Comparison of ENCODE assay signal across 25 cellular contexts in the genomic region with DNA sequence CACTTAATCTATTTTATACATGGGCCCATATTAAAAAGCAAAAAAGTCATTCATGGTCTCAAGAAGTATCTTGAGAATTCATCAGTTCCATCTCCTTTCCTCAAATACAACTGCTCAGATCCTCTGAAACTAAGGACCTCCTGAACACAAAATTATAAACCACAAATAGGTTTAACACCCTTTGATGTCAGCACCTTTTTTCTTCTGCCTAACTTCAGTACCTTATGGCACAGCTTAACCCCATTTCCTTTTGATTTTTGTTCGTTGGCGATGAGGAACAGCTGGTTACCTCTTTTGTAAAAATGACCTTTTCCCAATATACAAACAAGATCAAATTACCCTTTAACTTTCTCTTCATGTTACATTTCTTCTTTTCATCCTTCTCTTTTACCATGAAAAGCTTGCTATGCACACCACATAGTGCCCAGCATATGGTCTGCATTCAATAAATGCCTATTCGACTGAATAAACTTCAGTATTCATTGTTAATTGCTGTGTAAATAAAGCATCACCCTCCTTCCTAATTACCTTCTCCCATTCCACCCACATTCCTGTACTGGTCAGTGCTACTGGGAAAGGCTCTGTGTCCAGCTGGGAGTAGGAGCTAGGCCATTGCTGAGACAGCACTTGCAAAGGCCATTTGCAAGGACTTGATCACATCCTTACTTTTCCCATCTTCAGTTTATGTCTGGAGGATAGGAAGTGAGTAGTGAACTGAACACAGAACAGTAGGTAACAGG.
DNase-seq lines count a peak whose midpoint lies in the region; ATAC-seq and TF ChIP-seq lines count a peak whose summit lies in the region.
"Had no signal": no experiment of that assay in that cellular context is flagged by ENCODE, and none has a peak within 500 bp of the region (broad histone marks: within the 10 kb centered on the region; RNA-seq: fewer than 3 reads in every experiment).

No MANE protein-coding gene starts in this region.

- WGBS in mammary epithelial cell (ENCODE audit: low coverage, missing lambda C conversion rate): 88% methylated on average over 3 of the region's 3 CpGs

- dilution Hi-C loops in mammary epithelial cell (cut with HindIII; ENCODE audit: low sequenced_read_pairs): loop anchor here (5.0 kb wide), 1 partner anchor 33 kb away; no protein-coding TSS in a partner anchor

- H2AFZ ChIP-seq in Loucy (ENCODE audit: low read length) (no peak overlapping the region), mammary epithelial cell (ENCODE audit: low read depth, low read length) (no peak overlapping the region)

- no peaks in the 10 kb centered on the region for H3K9me3 ChIP-seq in Loucy (ENCODE audit: insufficient read depth, low read depth, low read length)
- H3K9me3 ChIP-seq in mammary epithelial cell (replicated peaks; ENCODE audit: insufficient read depth, low read length): no peaks in the 10 kb centered on the region
- H3K9me3 ChIP-seq: Caco-2, psoas muscle had no signal

- H4K20me1 ChIP-seq in Loucy (ENCODE audit: insufficient read depth, low read length, poor library complexity, severe bottlenecking): no peaks in the 10 kb centered on the region
- H4K20me1 ChIP-seq in mammary epithelial cell (ENCODE audit: insufficient read depth, low read length): no peaks in the 10 kb centered on the region

- no peaks in the 10 kb centered on the region for H3K36me3 Mint-ChIP-seq in nephron (ENCODE audit: low read depth)
- H3K36me3 Mint-ChIP-seq in natural killer cell treated with Interleukin-12 subunit alpha and Interleukin-12 subunit beta and Interleukin-15 and Interleukin-18, amount 100 ng/mL, for 72 hours: no peaks in the 10 kb centered on the region
- H3K36me3 Mint-ChIP-seq: activated CD4-positive, alpha-beta memory T cell treated with anti-CD3 and anti-CD28 coated beads for 36 hours; memory B cell had no signal

- CTCF ChIA-PET in mammary epithelial cell (lab: Charles Lee; ENCODE audit: low non-redundant PET): no interaction called here

- TF ChIP-seq CTCF in Loucy (conservative IDR thresholded peaks at IDR 0.05; ENCODE audit: low read length) (no peak), mammary epithelial cell (conservative IDR thresholded peaks at IDR 0.05 in 1 of 2, IDR thresholded peaks at IDR 0.05 in 1 of 2; ENCODE audit: extremely low read depth in 1 of 2, insufficient read depth in 1 of 2, low read depth in 1 of 2, low read length in 2 of 2) (no peak), nephron (IDR thresholded peaks at IDR 0.05; ENCODE audit: unreplicated experiment in 3 of 3) (no peak)

- no peaks in the 10 kb centered on the region for H3K9me3 Mint-ChIP-seq in nephron
- no peaks in the 10 kb centered on the region for H3K9me3 Mint-ChIP-seq in natural killer cell treated with Interleukin-12 subunit alpha and Interleukin-12 subunit beta and Interleukin-15 and Interleukin-18, amount 100 ng/mL, for 72 hours
- H3K9me3 Mint-ChIP-seq: activated CD4-positive, alpha-beta memory T cell treated with anti-CD3 and anti-CD28 coated beads for 36 hours; memory B cell; nephron progenitor cell had no signal

- peak overlapping the region; percentile 2 for H3K4me3 ChIP-seq in Loucy (ENCODE audit: low read length, poor library complexity, severe bottlenecking)
- H3K4me3 ChIP-seq in mammary epithelial cell (replicated peaks in 1 of 3; ENCODE audit: insufficient read depth in 1 of 3, low read depth in 2 of 3, low read length in 3 of 3): no peak overlapping the region
- H3K4me3 ChIP-seq: psoas muscle had no signal

- peak overlapping the region; percentile 42 to 93 (median 84) for H3K27ac Mint-ChIP-seq in nephron
- no peak overlapping the region for H3K27ac Mint-ChIP-seq in natural killer cell treated with Interleukin-12 subunit alpha and Interleukin-12 subunit beta and Interleukin-15 and Interleukin-18, amount 100 ng/mL, for 72 hours
- H3K27ac Mint-ChIP-seq: activated CD4-positive, alpha-beta memory T cell treated with anti-CD3 and anti-CD28 coated beads for 36 hours; B cell; memory B cell; nephron progenitor cell had no signal

- H3K27me3 ChIP-seq in Loucy (ENCODE audit: insufficient read depth, low read length, poor library complexity, severe bottlenecking) (no peaks in the 10 kb centered on the region), mammary epithelial cell (ENCODE audit: insufficient read depth, low read length) (no peaks in the 10 kb centered on the region)

- no peaks in the 10 kb centered on the region; the same call in 1 of the 2 replicates for H3F3A ChIP-seq in Loucy (ENCODE audit: low read depth)

- H3K4me3 Mint-ChIP-seq in nephron: no peak overlapping the region
- no peak overlapping the region for H3K4me3 Mint-ChIP-seq in natural killer cell treated with Interleukin-12 subunit alpha and Interleukin-12 subunit beta and Interleukin-15 and Interleukin-18, amount 100 ng/mL, for 72 hours
- H3K4me3 Mint-ChIP-seq: activated CD4-positive, alpha-beta memory T cell treated with anti-CD3 and anti-CD28 coated beads for 36 hours; B cell; memory B cell; nephron progenitor cell had no signal

- no TSS peak for BruUV-seq in mammary epithelial cell (replicated peaks; lab: Mats Ljungman, UMichigan)

- H3K36me3 ChIP-seq in Loucy (ENCODE audit: insufficient read depth, low read length) (no peaks in the 10 kb centered on the region), mammary epithelial cell (ENCODE audit: insufficient read depth, low read length) (no peaks in the 10 kb centered on the region)

- intact Hi-C loops in mammary epithelial cell (cut with micrococcal nuclease): no loop called here

- H3K27ac ChIP-seq in mammary epithelial cell (ENCODE audit: insufficient read depth, low read depth, low read length): peak overlapping the region; percentile 57
- H3K27ac ChIP-seq: psoas muscle had no signal

- peaks cover 48% of the 10 kb centered on the region for H3K4me1 ChIP-seq in Loucy (ENCODE audit: insufficient read depth, low read length, poor library complexity, severe bottlenecking)
- peaks cover 37% of the 10 kb centered on the region for H3K4me1 ChIP-seq in mammary epithelial cell (ENCODE audit: insufficient read depth, low read length)

- H3K9ac ChIP-seq in Loucy (ENCODE audit: low read depth, low read length, poor library complexity, severe bottlenecking): peak overlapping the region; percentile 35
- no peak overlapping the region for H3K9ac ChIP-seq in mammary epithelial cell (ENCODE audit: insufficient read depth, low read length)
- H3K9ac ChIP-seq: SK-N-SH had no signal

- DNase-seq in DMS153 (lab: John Stamatoyannopoulos, UW): peak; percentile 60
- DNase-seq in DMS153 treated with DMSO at 0.1 percent for 48 hours (lab: John Stamatoyannopoulos, UW; ENCODE audit: unreplicated experiment): no peak
- no peak for DNase-seq in mammary epithelial cell
- DNase-seq in GDM1 (lab: John Stamatoyannopoulos, UW): no peak
- no peak for DNase-seq in putamen (ENCODE audit: low spot score)
- DNase-seq in natural killer cell treated with Interleukin-12 subunit alpha and Interleukin-12 subunit beta and Interleukin-15 and Interleukin-18, amount 100 ng/mL, for 72 hours (ENCODE audit: low spot score): no peak
- DNase-seq: 8988T; activated CD4-positive, alpha-beta memory T cell treated with anti-CD3 and anti-CD28 coated beads for 36 hours; activated CD4-positive, CD25-positive, alpha-beta regulatory T cell; amniotic stem cell; Caco-2; caudate nucleus; GF-D8; kidney; NCI-H1436; nephron progenitor cell; NK-92 treated with Interleukin-12 subunit alpha and Interleukin-12 subunit beta, amount 100 ng/mL, for 24 hours; psoas muscle; SK-N-SH; stimulated activated CD4-positive, alpha-beta T cell treated with anti-CD3 and anti-CD28 coated beads, Interleukin-4, amount 100 ng/mL, for 24 hours; T-helper 9 cell had no signal

- peak overlapping the region; percentile 47 for H3K4me2 ChIP-seq in Loucy (ENCODE audit: low read depth, low read length, poor library complexity, severe bottlenecking)
- H3K4me2 ChIP-seq in mammary epithelial cell (ENCODE audit: insufficient read depth, low read depth, low read length): peak overlapping the region; percentile 50
- H3K4me2 ChIP-seq: SK-N-SH had no signal

- H3K4me1 Mint-ChIP-seq in nephron: peaks cover 45% of the 10 kb centered on the region
- H3K4me1 Mint-ChIP-seq in natural killer cell treated with Interleukin-12 subunit alpha and Interleukin-12 subunit beta and Interleukin-15 and Interleukin-18, amount 100 ng/mL, for 72 hours (ENCODE audit: low read depth in 2 of 2): peaks cover 20 to 22% of the 10 kb centered on the region in 2 donors
- H3K4me1 Mint-ChIP-seq: B cell, memory B cell had no signal

- in situ Hi-C loops in mammary epithelial cell (cut with MboI; ENCODE audit: low sequenced_read_pairs in 2 of 2): no loop called here

- no peak for ATAC-seq in natural killer cell treated with Interleukin-12 subunit alpha and Interleukin-12 subunit beta and Interleukin-15 and Interleukin-18, amount 100 ng/mL, for 72 hours
- ATAC-seq: psoas muscle had no signal

- H3K27me3 Mint-ChIP-seq in nephron (ENCODE audit: low read depth): no peaks in the 10 kb centered on the region
- peaks cover 7 to 12% of the 10 kb centered on the region in 2 donors for H3K27me3 Mint-ChIP-seq in natural killer cell treated with Interleukin-12 subunit alpha and Interleukin-12 subunit beta and Interleukin-15 and Interleukin-18, amount 100 ng/mL, for 72 hours

- H3K79me2 ChIP-seq in Loucy (ENCODE audit: insufficient read depth, low read length) (no peaks in the 10 kb centered on the region), mammary epithelial cell (ENCODE audit: insufficient read depth, low read length) (no peaks in the 10 kb centered on the region)

- H3K9me2 ChIP-seq in Loucy (replicated peaks; ENCODE audit: low read depth, low read length): no peaks in the 10 kb centered on the region
- H3K9me2 ChIP-seq: SK-N-SH had no signal

Comparison
In these comparisons a context has a peak if more than half of its experiments do, and no peak if none do; other contexts are left out.
1. H3K27ac Mint-ChIP-seq: peak in nephron (3 of 3); none in natural killer cell treated with Interleukin-12 subunit alpha and Interleukin-12 subunit beta and Interleukin-15 and Interleukin-18, amount 100 ng/mL, for 72 hours (0 of 2).